Comparison of ENCODE assay signal across 8 cellular contexts in the genomic region with DNA sequence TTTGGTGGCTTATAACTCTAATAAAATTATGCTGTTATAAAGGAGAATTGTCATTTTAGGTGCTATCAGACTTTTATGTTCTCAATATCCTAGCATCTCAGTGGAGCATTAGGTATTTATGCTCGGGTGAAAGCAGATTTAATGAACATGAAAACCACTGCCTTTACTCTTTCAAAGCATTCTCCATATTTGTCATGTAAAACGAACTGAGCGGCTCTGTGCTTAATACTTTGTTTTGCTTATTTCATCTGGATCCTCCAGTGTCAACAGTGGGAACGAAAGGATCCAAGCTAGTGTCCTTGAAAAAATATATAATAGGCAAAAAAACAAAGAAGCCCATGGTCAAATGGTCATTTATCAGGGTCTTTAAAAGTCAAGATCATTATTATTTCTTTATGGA. TPM values are rescaled to one million over a fixed set of nuclear protein-coding genes. Genes with fewer than 3 reads are reported as not detected.
"Had no signal": no experiment of that assay in that cellular context is flagged by ENCODE, and none has a peak within 500 bp of the region (broad histone marks: within the 10 kb centered on the region; RNA-seq: fewer than 3 reads in every experiment).

No MANE protein-coding gene starts in this region.

- FAIRE-seq: HepG2, K562 had no signal

- H3K9me3 Mint-ChIP-seq: H9 had no signal

- H3K27ac ChIP-seq: GM23248, HL-60 had no signal

- H3K4me3 ChIP-seq: GM23248, K562 had no signal

- H3K4me3 Mint-ChIP-seq: H9 had no signal

- DNase-seq: GM23248, H9, HCEC 1CT, IMR-90, KG1 had no signal

- H2AFZ ChIP-seq: GM23248 had no signal

- H3K9ac ChIP-seq: GM23248 had no signal

- ATAC-seq: HepG2, K562 had no signal

RNA-seq across cellular contexts. Expression of a gene that starts 53.5 kb away (rescaled TPM):
- total RNA-seq: GM23248, IMR-90, K562 had no signal
- polyA plus RNA-seq: HepG2, IMR-90, K562 had no signal
